ENCODE assay signal across 17 cellular contexts in genomic region chr17:59149841-59150511, GRCh38. TPM values are rescaled to one million over a fixed set of nuclear protein-coding genes. Genes with fewer than 3 reads are reported as not detected.
DNase-seq lines count a peak whose midpoint lies in the region; ATAC-seq and TF ChIP-seq lines count a peak whose summit lies in the region.
"Had no signal": no experiment of that assay in that cellular context is flagged by ENCODE, and none has a peak within 500 bp of the region (broad histone marks: within the 10 kb centered on the region; RNA-seq: fewer than 3 reads in every experiment).

No MANE protein-coding gene starts in this region.

- H3K9me3 ChIP-seq in OCI-LY7 (ENCODE audit: low read length) (no peaks in the 10 kb centered on the region), skeletal muscle satellite cell (replicated peaks; ENCODE audit: low read length) (no peaks in the 10 kb centered on the region), sigmoid colon (no peaks in the 10 kb centered on the region)
- H3K9me3 ChIP-seq: psoas muscle, upper lobe of right lung had no signal

- peak; percentile 11 to 17 for DNase-seq in activated T-cell treated with anti-CD3 and anti-CD28 coated beads, Interleukin-2, amount 50 U/mL, for 72 hours
- no peak for DNase-seq in activated T-cell treated with anti-CD3 and anti-CD28 coated beads for 4 hours
- peak; percentile 24 for DNase-seq in OCI-LY7 (ENCODE audit: low spot score)
- DNase-seq in stimulated activated naive CD4-positive, alpha-beta T cell treated with Interleukin-2 at 50 U/mL for 16 hours (lab: John Stamatoyannopoulos, UW) = no peak
- DNase-seq in sigmoid colon = no peak
- DNase-seq in NOMO-1 treated with dmso at 0.1 percent for 144 hours (lab: John Stamatoyannopoulos, UW; ENCODE audit: unreplicated experiment) = no peak
- DNase-seq: activated CD4-positive, CD25-positive, alpha-beta regulatory T cell treated with anti-CD3 and anti-CD28 coated beads, Interleukin-2, amount 50 U/mL, for 72 hours; activated gamma-delta T cell; left colon; MM.1S; NCI-H2171 treated with DMSO at 0.1 percent for 48 hours; psoas muscle; stimulated activated CD8-positive, alpha-beta memory T cell treated with anti-CD3 and anti-CD28 coated beads, Interleukin-4, amount 100 ng/mL, for 48 hours; upper lobe of right lung had no signal

- no peaks in the 10 kb centered on the region for H3K27me3 Mint-ChIP-seq in activated T-cell treated with anti-CD3 and anti-CD28 coated beads, Interleukin-2, amount 50 U/mL, for 72 hours (ENCODE audit: low read depth)
- H3K27me3 Mint-ChIP-seq in brain = peaks cover 5% of the 10 kb centered on the region

- H3K27ac Mint-ChIP-seq in activated T-cell treated with anti-CD3 and anti-CD28 coated beads, Interleukin-2, amount 50 U/mL, for 72 hours = peak overlapping the region; percentile 48
- H3K27ac Mint-ChIP-seq in brain = peak overlapping the region in 4 of 5 experiments; percentile 43 to 85 (median 77)

- no peaks in the 10 kb centered on the region for H3K9me2 ChIP-seq in OCI-LY7 (ENCODE audit: insufficient read depth, low read length)

- CTCF ChIA-PET in OCI-LY7 (lab: Charles Lee; ENCODE audit: unreplicated experiment) = no interaction called here

- H3K4me3 Mint-ChIP-seq in activated T-cell treated with anti-CD3 and anti-CD28 coated beads, Interleukin-2, amount 50 U/mL, for 72 hours = peak overlapping the region in 1 of 2 donors; percentile 12
- H3K4me3 Mint-ChIP-seq in brain = peak overlapping the region; percentile 41 to 81 (median 66)

- no peak for TF ChIP-seq CTCF in OCI-LY7 (conservative IDR thresholded peaks at IDR 0.05; ENCODE audit: low read length)
- no peak for TF ChIP-seq CTCF in brain (conservative IDR thresholded peaks at IDR 0.05)
- TF ChIP-seq CTCF in sigmoid colon (IDR thresholded peaks at IDR 0.05) = no peak

- H4K20me1 ChIP-seq in OCI-LY7 (ENCODE audit: insufficient read depth, low read length) = peaks cover 26% of the 10 kb centered on the region

- no TSS peak for BruUV-seq in OCI-LY7 (replicated peaks; lab: Mats Ljungman, UMichigan)

- POLR2A ChIA-PET in OCI-LY7 (lab: Charles Lee) = interaction anchor here (0.6 to 1.1 kb wide), 5 partner anchors 16 to 446 kb away, joined by 3 to 5 read pairs (median 3); no protein-coding TSS in a partner anchor

- 79 to 86% methylated on average over 5 of the region's 5 CpGs for WGBS in sigmoid colon, 2 donors

- no peak for TF ChIP-seq POLR2A in sigmoid colon (IDR thresholded peaks at IDR 0.05)

- intact Hi-C loops in OCI-LY7 (cut with micrococcal nuclease; ENCODE audit: unreplicated experiment) (loop anchor here (10.0 kb wide), 1 partner anchor 815 kb away; no protein-coding TSS in a partner anchor), sigmoid colon (cut with DNase I) (loop anchor here (5.0 kb wide), 1 partner anchor 633 kb away; no protein-coding TSS in a partner anchor)

- H3K4me3 ChIP-seq in OCI-LY7 (ENCODE audit: low read depth, low read length, poor library complexity, severe bottlenecking) (peak overlapping the region; percentile 94), skeletal muscle satellite cell (ENCODE audit: low read length) (no peak overlapping the region), sigmoid colon (no peak overlapping the region)
- H3K4me3 ChIP-seq: hepatocyte, psoas muscle, upper lobe of right lung had no signal

- TF ChIP-seq EP300 in sigmoid colon (IDR thresholded peaks at IDR 0.05) = no peak

- H3K9ac ChIP-seq in skeletal muscle satellite cell (ENCODE audit: low read depth, low read length) = no peak overlapping the region

- H2AFZ ChIP-seq in OCI-LY7 (ENCODE audit: low read length) = no peak overlapping the region
- H2AFZ ChIP-seq: hepatocyte had no signal

- peak overlapping the region; percentile 83; the same call in 1 of the 2 replicates for H3K4me2 ChIP-seq in OCI-LY7 (ENCODE audit: low read length)
- H3K4me2 ChIP-seq in skeletal muscle satellite cell (ENCODE audit: low read length) = peak overlapping the region; percentile 13

- H3K9me3 Mint-ChIP-seq in activated T-cell treated with anti-CD3 and anti-CD28 coated beads, Interleukin-2, amount 50 U/mL, for 72 hours = no peaks in the 10 kb centered on the region
- no peaks in the 10 kb centered on the region for H3K9me3 Mint-ChIP-seq in brain

- peaks cover 50% of the 10 kb centered on the region for H3K4me1 Mint-ChIP-seq in activated T-cell treated with anti-CD3 and anti-CD28 coated beads, Interleukin-2, amount 50 U/mL, for 72 hours (ENCODE audit: low read depth)
- peaks cover 53% of the 10 kb centered on the region for H3K4me1 Mint-ChIP-seq in brain

- H3K36me3 Mint-ChIP-seq in activated T-cell treated with anti-CD3 and anti-CD28 coated beads, Interleukin-2, amount 50 U/mL, for 72 hours (ENCODE audit: insufficient read depth in 2 of 2) = peaks cover 0 to 6% of the 10 kb centered on the region in 2 donors
- peaks cover 36% of the 10 kb centered on the region for H3K36me3 Mint-ChIP-seq in brain

- H3K27me3 ChIP-seq in skeletal muscle satellite cell (ENCODE audit: control insufficient read depth, insufficient read depth, low read length) = no peaks in the 10 kb centered on the region
- H3K27me3 ChIP-seq in sigmoid colon = no peaks in the 10 kb centered on the region
- H3K27me3 ChIP-seq: hepatocyte, upper lobe of right lung had no signal

- peaks cover 97% of the 10 kb centered on the region for H3K79me2 ChIP-seq in OCI-LY7 (ENCODE audit: insufficient read depth, low read depth, low read length)

- H3K27ac ChIP-seq in OCI-LY7 (ENCODE audit: low read depth, low read length, poor library complexity, severe bottlenecking) (no peak overlapping the region), sigmoid colon (no peak overlapping the region)
- H3K27ac ChIP-seq: hepatocyte, psoas muscle, upper lobe of right lung had no signal

- peaks cover 55% of the 10 kb centered on the region for H3K36me3 ChIP-seq in OCI-LY7 (ENCODE audit: insufficient read depth, low read length)
- no peaks in the 10 kb centered on the region for H3K36me3 ChIP-seq in skeletal muscle satellite cell (ENCODE audit: insufficient read depth, low read length)
- H3K36me3 ChIP-seq in sigmoid colon = no peaks in the 10 kb centered on the region
- H3K36me3 ChIP-seq: upper lobe of right lung had no signal

- H3K4me1 ChIP-seq in OCI-LY7 (ENCODE audit: insufficient read depth, low read length, poor library complexity, severe bottlenecking) = peaks cover 39% of the 10 kb centered on the region
- peaks cover 44% of the 10 kb centered on the region for H3K4me1 ChIP-seq in skeletal muscle satellite cell (ENCODE audit: control insufficient read depth, insufficient read depth, low read length)
- peaks cover 0 to 16% (median 13%) of the 10 kb centered on the region in 4 donors for H3K4me1 ChIP-seq in sigmoid colon
- H3K4me1 ChIP-seq: upper lobe of right lung had no signal

- peak; percentile 41 to 56 for ATAC-seq in activated T-cell treated with anti-CD3 and anti-CD28 coated beads, Interleukin-2, amount 50 U/mL, for 72 hours (replicated peaks in 1 of 2)
- ATAC-seq: left colon, psoas muscle, upper lobe of right lung had no signal

RNA-seq across cellular contexts. Expression of gene SKA2, which starts 5.0 kb away (rescaled TPM):
- 10 to 100 TPM; 62.7 to 71.8 TPM for total RNA-seq in activated T-cell treated with anti-CD3 and anti-CD28 coated beads, Interleukin-2, amount 50 U/mL, for 72 hours
- 82.5 and 106 TPM in 2 replicates for total RNA-seq in OCI-LY7 (2014; rRNA removed; shearing (Covaris generic))
- 106 and 117 TPM in 2 replicates for total RNA-seq in OCI-LY7 (2022)
- polyA plus RNA-seq in brain (ENCODE audit: insufficient read depth, low read depth, low replicate concordance) = 66.9 TPM
- 21.6 and 35.2 TPM in 2 replicates for total RNA-seq in skeletal muscle satellite cell (2012; rRNA removed)
- 10 to 100 TPM; 30.3 to 49.6 (median 42.1) TPM for total RNA-seq in sigmoid colon
- polyA plus RNA-seq in sigmoid colon = 10 to 100 TPM; 19.2 to 41.4 (median 39.0) TPM

RNA-seq across cellular contexts. Expression of gene PRR11, which starts 5.6 kb away (rescaled TPM):
- 100 to 1,000 TPM in 1 of 2 donors, 10 to 100 TPM in 1; 99.5 to 108 TPM for total RNA-seq in activated T-cell treated with anti-CD3 and anti-CD28 coated beads, Interleukin-2, amount 50 U/mL, for 72 hours
- total RNA-seq in OCI-LY7 (2014; rRNA removed; shearing (Covaris generic)) = 21.9 and 27.3 TPM in 2 replicates
- total RNA-seq in OCI-LY7 (2022) = 106 and 123 TPM in 2 replicates
- 64.6 TPM for polyA plus RNA-seq in brain (ENCODE audit: insufficient read depth, low read depth, low replicate concordance)
- 8.5 and 115 TPM in 2 replicates for total RNA-seq in skeletal muscle satellite cell (2012; rRNA removed)
- 1 to 10 TPM in 1 of 4 donors, under 1 TPM in 2, not detected in 1; 0.36 to 1.2 (median 0.49) TPM for total RNA-seq in sigmoid colon
- 10 to 100 TPM in 1 of 3 donors, 1 to 10 TPM in 2; 1.2 to 11.0 (median 2.8) TPM for polyA plus RNA-seq in sigmoid colon

RNA-seq across cellular contexts. Expression of gene TRIM37, which starts 43.3 kb away (rescaled TPM):
- total RNA-seq in activated T-cell treated with anti-CD3 and anti-CD28 coated beads, Interleukin-2, amount 50 U/mL, for 72 hours = 10 to 100 TPM; 26.3 to 31.1 TPM
- 32.7 and 35.4 TPM in 2 replicates for total RNA-seq in OCI-LY7 (2014; rRNA removed; shearing (Covaris generic))
- total RNA-seq in OCI-LY7 (2022) = 22.4 and 27.9 TPM in 2 replicates
- 38.7 TPM for polyA plus RNA-seq in brain (ENCODE audit: insufficient read depth, low read depth, low replicate concordance)
- 16.6 and 27.6 TPM in 2 replicates for total RNA-seq in skeletal muscle satellite cell (2012; rRNA removed)
- 10 to 100 TPM; 20.2 to 37.8 (median 25.7) TPM for total RNA-seq in sigmoid colon
- 10 to 100 TPM in 1 of 3 donors, 1 to 10 TPM in 2; 6.5 to 10.2 (median 7.2) TPM for polyA plus RNA-seq in sigmoid colon

RNA-seq across cellular contexts. Expression of gene SMG8, which starts 59.9 kb away (rescaled TPM):
- 10 to 100 TPM; 12.8 to 14.5 TPM for total RNA-seq in activated T-cell treated with anti-CD3 and anti-CD28 coated beads, Interleukin-2, amount 50 U/mL, for 72 hours
- total RNA-seq in OCI-LY7 (2014; rRNA removed; shearing (Covaris generic)) = 16.4 and 19.9 TPM in 2 replicates
- total RNA-seq in OCI-LY7 (2022) (16.5 and 17.3 TPM in 2 replicates), sigmoid colon (10 to 100 TPM in 3 of 4 donors, 1 to 10 TPM in 1; 6.9 to 15.3 (median 10.7) TPM)
- polyA plus RNA-seq in brain (ENCODE audit: insufficient read depth, low read depth, low replicate concordance) (12.1 TPM), sigmoid colon (1 to 10 TPM; 2.3 to 5.4 (median 3.6) TPM)
- 15.5 and 18.0 TPM in 2 replicates for total RNA-seq in skeletal muscle satellite cell (2012; rRNA removed)

Comparison
In these comparisons a context has a peak if more than half of its experiments do, and no peak if none do; other contexts are left out.
1. DNase-seq: peak in activated T-cell treated with anti-CD3 and anti-CD28 coated beads, Interleukin-2, amount 50 U/mL, for 72 hours (2 of 2) and OCI-LY7 (single experiment); none in activated T-cell treated with anti-CD3 and anti-CD28 coated beads for 4 hours (single experiment), stimulated activated naive CD4-positive, alpha-beta T cell treated with Interleukin-2 at 50 U/mL for 16 hours (single experiment), sigmoid colon (single experiment) and NOMO-1 treated with dmso at 0.1 percent for 144 hours (single experiment).
2. RNA of gene PRR11, which starts 5.6 kb away (total RNA-seq): 99.5 to 108 TPM in activated T-cell treated with anti-CD3 and anti-CD28 coated beads, Interleukin-2, amount 50 U/mL, for 72 hours and 21.9 to 123 TPM in OCI-LY7; 0.36 to 1.2 TPM in sigmoid colon; every median in the first group is over 10 times any median in the second.